In the genomic region with DNA sequence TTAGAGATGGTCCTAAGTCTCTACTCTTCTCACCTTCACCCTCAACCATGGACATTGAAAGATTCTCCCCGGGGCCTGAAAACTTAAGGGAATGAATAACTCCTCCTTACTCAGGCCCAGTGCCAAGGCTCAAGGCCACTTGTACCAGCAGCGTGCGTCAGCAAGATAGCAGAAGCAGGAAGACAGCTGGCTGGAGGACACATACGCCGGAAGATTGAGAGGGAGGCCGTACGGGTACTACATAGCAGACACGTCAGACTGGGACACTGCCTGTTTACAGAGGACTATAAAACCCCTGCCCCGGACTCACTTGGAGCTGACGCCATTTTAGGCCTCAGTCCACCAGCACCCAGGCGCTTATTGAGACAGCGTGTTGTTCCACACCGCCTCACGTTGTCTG, we compare ENCODE assay signal across 1 cellular context.
TF ChIP-seq lines count a peak whose summit lies in the region.

No MANE protein-coding gene starts in this region.

TF ChIP-seq in IMR-90, 13 proteins besides CTCF, POLR2A, EP300 and RAD21 (continued from another document):
- TF ChIP-seq, protein P1, sequence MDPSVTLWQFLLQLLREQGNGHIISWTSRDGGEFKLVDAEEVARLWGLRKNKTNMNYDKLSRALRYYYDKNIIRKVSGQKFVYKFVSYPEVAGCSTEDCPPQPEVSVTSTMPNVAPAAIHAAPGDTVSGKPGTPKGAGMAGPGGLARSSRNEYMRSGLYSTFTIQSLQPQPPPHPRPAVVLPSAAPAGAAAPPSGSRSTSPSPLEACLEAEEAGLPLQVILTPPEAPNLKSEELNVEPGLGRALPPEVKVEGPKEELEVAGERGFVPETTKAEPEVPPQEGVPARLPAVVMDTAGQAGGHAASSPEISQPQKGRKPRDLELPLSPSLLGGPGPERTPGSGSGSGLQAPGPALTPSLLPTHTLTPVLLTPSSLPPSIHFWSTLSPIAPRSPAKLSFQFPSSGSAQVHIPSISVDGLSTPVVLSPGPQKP (IDR thresholded peaks at IDR 0.05; ENCODE audit: borderline replicate concordance, low read depth, low read length): no peak
- TF ChIP-seq SMC3 (IDR thresholded peaks at IDR 0.05; ENCODE audit: low read depth, low read length) (no peak), CHD1 (IDR thresholded peaks at IDR 0.05; ENCODE audit: low read depth, low read length) (no peak), RFX5 (IDR thresholded peaks at IDR 0.05; ENCODE audit: low read depth, low read length) (no peak), MAZ (IDR thresholded peaks at IDR 0.05; ENCODE audit: borderline replicate concordance, low read depth, low read length) (no peak), FOS (IDR thresholded peaks at IDR 0.05; ENCODE audit: low read depth, low read length) (no peak), BHLHE40 (IDR thresholded peaks at IDR 0.05; ENCODE audit: low read depth, low read length) (no peak), CEBPB (IDR thresholded peaks at IDR 0.05; ENCODE audit: low read depth, low read length) (no peak), MXI1 (IDR thresholded peaks at IDR 0.05; ENCODE audit: borderline replicate concordance, low read depth, low read length) (no peak), USF2 (IDR thresholded peaks at IDR 0.05; ENCODE audit: low read depth, low read length) (no peak), RCOR1 (IDR thresholded peaks at IDR 0.05; ENCODE audit: insufficient replicate concordance, low read length) (no peak), MAFK (IDR thresholded peaks at IDR 0.05; ENCODE audit: low read depth, low read length) (no peak)
